In genomic region chr22:33654173-33654890, GRCh38 we compare ENCODE assay signal across 1 cellular context.
TF ChIP-seq lines count a peak whose summit lies in the region.

No MANE protein-coding gene starts in this region.

TF ChIP-seq in GM23338, 12 proteins besides CTCF, POLR2A, EP300 and RAD21 (continued from another document):
- no peak for TF ChIP-seq ZNF462 (CRISPR knock-in tag; IDR thresholded peaks at IDR 0.05)
- TF ChIP-seq ZNF114 (CRISPR knock-in tag; IDR thresholded peaks at IDR 0.05) = no peak
- no peak for TF ChIP-seq EZH2phosphoT487 (IDR thresholded peaks at IDR 0.05; ENCODE audit: unreplicated experiment)
- no peak for TF ChIP-seq JUNB (IDR thresholded peaks at IDR 0.05; ENCODE audit: unreplicated experiment)
- TF ChIP-seq POLR2AphosphoS5 (IDR thresholded peaks at IDR 0.05; ENCODE audit: low read depth) = no peak
- no peak for TF ChIP-seq REST (IDR thresholded peaks at IDR 0.05; ENCODE audit: unreplicated experiment)
